Comparison of ENCODE assay signal across 22 cellular contexts in genomic region chr1:182770193-182770592, GRCh38. TPM values are rescaled to one million over a fixed set of nuclear protein-coding genes. Genes with fewer than 3 reads are reported as not detected.
DNase-seq lines count a peak whose midpoint lies in the region; ATAC-seq, FAIRE-seq and TF ChIP-seq lines count a peak whose summit lies in the region.
"Had no signal": no experiment of that assay in that cellular context is flagged by ENCODE, and none has a peak within 500 bp of the region (broad histone marks: within the 10 kb centered on the region; RNA-seq: fewer than 3 reads in every experiment).

No MANE protein-coding gene starts in this region.

- H3K4me1 Mint-ChIP-seq in HFFc6 (ENCODE audit: low read depth) = no peaks in the 10 kb centered on the region; the same call in 1 of the 2 replicates

- in situ Hi-C loops in HepG2 (cut with HindIII; ENCODE audit: extremely low pct_ligation_motif_present, low pct_unique_long_range_greater_than_20kb) = no loop called here

- ATAC-seq in HepG2 (no peak), left ventricle myocardium superior (peak; percentile 82), psoas muscle (peak; percentile 66 to 95 (median 80)), HG03159 (IDR thresholded peaks at IDR 0.05; ENCODE audit: unreplicated experiment) (no peak), HG03439 (IDR thresholded peaks at IDR 0.05; ENCODE audit: unreplicated experiment) (no peak), HG02970 (IDR thresholded peaks at IDR 0.05; ENCODE audit: low FRiP score, unreplicated experiment) (no peak)
- ATAC-seq: PC-3 had no signal

- no peak overlapping the region for H2AFZ ChIP-seq in HepG2 (ENCODE audit: low read length)
- H2AFZ ChIP-seq: GM23338 had no signal

- H3K36me3 ChIP-seq in liver (ENCODE audit: control insufficient read depth in 4 of 4, insufficient read depth in 3 of 4, low read depth in 1 of 4, low read length in 3 of 4) (no peaks in the 10 kb centered on the region), HepG2 (replicated peaks in 1 of 2; ENCODE audit: control insufficient read depth in 1 of 2, insufficient read depth in 2 of 2, low read length in 2 of 2) (no peaks in the 10 kb centered on the region), psoas muscle (ENCODE audit: insufficient read depth in 1 of 2, low read depth in 1 of 2) (no peaks in the 10 kb centered on the region)
- H3K36me3 ChIP-seq: SJSA1 had no signal

- H3K27ac Mint-ChIP-seq in HFFc6 = no peak overlapping the region
- H3K27ac Mint-ChIP-seq: GM23338 had no signal

- WGBS in liver = 70% methylated on average over 2 of the region's 2 CpGs
- 21% methylated on average over 2 of the region's 2 CpGs for WGBS in HepG2 (ENCODE audit: low lambda C conversion rate)
- WGBS in psoas muscle, 3 donors = 6 to 12% (median 9%) methylated on average over 2 of the region's 2 CpGs

- H3K4me3 Mint-ChIP-seq in HFFc6 = no peak overlapping the region
- H3K4me3 Mint-ChIP-seq: GM23338, H9 had no signal

- H3K9me3 ChIP-seq in liver (ENCODE audit: control insufficient read depth in 4 of 4, low read length in 3 of 4) (no peaks in the 10 kb centered on the region), HepG2 (ENCODE audit: low read length) (no peaks in the 10 kb centered on the region), psoas muscle (no peaks in the 10 kb centered on the region)
- H3K9me3 ChIP-seq: SJSA1 had no signal

- no peak for DNase-seq in HepG2 (ENCODE audit: low spot score)
- no peak for DNase-seq in left ventricle myocardium superior
- DNase-seq in psoas muscle = no peak
- DNase-seq in HFFc6 = no peak
- DNase-seq: Calu3, DMS153, H9, Karpas-422, MV-4-11, NCI-H1105 treated with DMSO at 0.1 percent for 48 hours, NCI-H2029, NCI-H446, NCI-H524 treated with DMSO at 0.1 percent for 48 hours, NCI-H774, PC-3 had no signal

- H3K79me2 ChIP-seq in HepG2 (ENCODE audit: insufficient read depth, low read length) = no peaks in the 10 kb centered on the region

- TF ChIP-seq RAD21 in liver (IDR thresholded peaks at IDR 0.05) (peak; percentile 12 to 23), HepG2 (CRISPR knock-in tag; IDR thresholded peaks at IDR 0.05) (no peak)

- H3K27me3 ChIP-seq in liver (ENCODE audit: control insufficient read depth in 4 of 4, insufficient read depth in 4 of 4, low read length in 3 of 4) (no peaks in the 10 kb centered on the region), HepG2 (ENCODE audit: control insufficient read depth in 1 of 2, insufficient read depth in 2 of 2, low read length in 2 of 2) (peaks cover 0 to 6% of the 10 kb centered on the region in 2 experiments; a peak in 1 of 5 replicates), psoas muscle (ENCODE audit: insufficient read depth in 3 of 3, low read length in 2 of 3) (no peaks in the 10 kb centered on the region)
- H3K27me3 ChIP-seq: SJSA1 had no signal

- H3K4me3 ChIP-seq in liver (ENCODE audit: low read depth in 1 of 3, low read length in 3 of 3) (no peak overlapping the region), HepG2 (replicated peaks in 1 of 3; ENCODE audit: insufficient read depth in 1 of 3, low read depth in 2 of 3, low read length in 3 of 3) (no peak overlapping the region), psoas muscle (no peak overlapping the region)
- H3K4me3 ChIP-seq: GM23338, SJSA1 had no signal

- TF ChIP-seq EP300 in HepG2 (IDR thresholded peaks at IDR 0.05; ENCODE audit: low read depth in 2 of 2, low read length in 2 of 2) (no peak), HepG2 (CRISPR knock-in tag; IDR thresholded peaks at IDR 0.05; ENCODE audit: borderline replicate concordance) (no peak)

- H4K20me1 ChIP-seq in HepG2 (ENCODE audit: insufficient read depth, low read length) = no peaks in the 10 kb centered on the region

- H3K27ac ChIP-seq in liver (ENCODE audit: low read depth in 1 of 2, low read length in 2 of 2) (peak overlapping the region in 1 of 2 donors; percentile 64), HepG2 (ENCODE audit: extremely low read length, insufficient read depth, low read length) (no peak overlapping the region), psoas muscle (peak overlapping the region; percentile 25)
- H3K27ac ChIP-seq: SJSA1 had no signal

- no peak overlapping the region for H3K4me2 ChIP-seq in HepG2 (ENCODE audit: low read depth, low read length)
- H3K4me2 ChIP-seq: GM23338 had no signal

- intact Hi-C loops in HepG2 (cut with micrococcal nuclease; ENCODE audit: unreplicated experiment) = no loop called here
- intact Hi-C loops in left ventricle myocardium superior (cut with micrococcal nuclease) = no loop called here
- intact Hi-C loops in psoas muscle (cut with DNase I) = no loop called here

- H3K9me3 Mint-ChIP-seq in HFFc6 = no peaks in the 10 kb centered on the region
- H3K9me3 Mint-ChIP-seq: GM23338, H9 had no signal

- H3K4me1 ChIP-seq in liver (ENCODE audit: control insufficient read depth in 4 of 4, insufficient read depth in 4 of 4, low read length in 3 of 4) (peaks cover 0 to 2% (median under 1%) of the 10 kb centered on the region in 4 donors), HepG2 (ENCODE audit: insufficient read depth, low read length) (no peaks in the 10 kb centered on the region), psoas muscle (peaks cover 14% of the 10 kb centered on the region)
- H3K4me1 ChIP-seq: SJSA1 had no signal

- no peak overlapping the region for H3K9ac ChIP-seq in liver (ENCODE audit: low read depth in 1 of 2, low read length in 2 of 2)
- H3K9ac ChIP-seq in HepG2 (ENCODE audit: insufficient read depth, low read depth, low read length) = no peak overlapping the region

- no peak for FAIRE-seq in HepG2 (lab: Jason Lieb, UNC)

- no peaks in the 10 kb centered on the region for H3K36me3 Mint-ChIP-seq in HFFc6 (ENCODE audit: low read depth)

- no peak for TF ChIP-seq POLR2A in HepG2 (IDR thresholded peaks at IDR 0.05; ENCODE audit: insufficient read depth in 1 of 2, low read depth in 2 of 2, low read length in 2 of 2)

- H3K27me3 Mint-ChIP-seq in HFFc6 (ENCODE audit: insufficient read depth) = peaks cover 20% of the 10 kb centered on the region

- TF ChIP-seq CTCF in liver (IDR thresholded peaks at IDR 0.05; ENCODE audit: low read depth, low read length, missing input control) (no peak), HepG2 (CRISPR knock-in tag; IDR thresholded peaks at IDR 0.05) (no peak), psoas muscle (IDR thresholded peaks at IDR 0.05) (no peak), HFFc6 (IDR thresholded peaks at IDR 0.05) (no peak)

- POLR2A ChIA-PET in HepG2 (lab: Yijun Ruan, JAX) = no interaction called here

- BruUV-seq in HepG2 (replicated peaks; lab: Mats Ljungman, UMichigan) = no TSS peak

- CTCF ChIA-PET in HepG2 (lab: Yijun Ruan, JAX; ENCODE audit: low intra/inter-chr PET ratio, low total read pairs) = no interaction called here

TF ChIP-seq in liver, 16 proteins besides CTCF, POLR2A, EP300 and RAD21 (continues in another document):
- TF ChIP-seq ATF3 (IDR thresholded peaks at IDR 0.05) = no peak
- TF ChIP-seq EGR1 (IDR thresholded peaks at IDR 0.05; ENCODE audit: low read depth in 2 of 2) = no peak
- TF ChIP-seq GABPA (IDR thresholded peaks at IDR 0.05 in 1 of 2, conservative IDR thresholded peaks at IDR 0.05 in 1 of 2) = no peak
- TF ChIP-seq JUND (IDR thresholded peaks at IDR 0.05) = no peak
- TF ChIP-seq FOXA1 (IDR thresholded peaks at IDR 0.05) = no peak
- peak; percentile 34 to 38 for TF ChIP-seq RXRA (IDR thresholded peaks at IDR 0.05)
- TF ChIP-seq NR2F2 (IDR thresholded peaks at IDR 0.05) = peak; percentile 79

TF ChIP-seq in HepG2, 621 proteins besides CTCF, POLR2A, EP300 and RAD21 (continues in another document):
- no peak for TF ChIP-seq KAT2B (IDR thresholded peaks at IDR 0.05; ENCODE audit: borderline replicate concordance, low read depth, low read length)
- TF ChIP-seq ZNF713 (CRISPR knock-in tag; IDR thresholded peaks at IDR 0.05) = no peak
- TF ChIP-seq SP140L (CRISPR knock-in tag; IDR thresholded peaks at IDR 0.05; ENCODE audit: borderline replicate concordance) = no peak
- TF ChIP-seq FOSL2 (CRISPR knock-in tag; IDR thresholded peaks at IDR 0.05) = no peak

RNA-seq across cellular contexts. Expression of gene NPL, which starts 19.4 kb away (rescaled TPM):
- 10 to 100 TPM; 17.2 to 47.3 TPM for total RNA-seq in liver
- 10 to 100 TPM in 1 of 2 donors, 1 to 10 TPM in 1; 8.5 to 14.7 TPM for polyA plus RNA-seq in liver
- 0.04 TPM in 1 of 2 replicates, not detected in the other for total RNA-seq in HepG2 (2016; rRNA removed; fragmentation: Illumina TruSeq; extraction: Trizol)
- total RNA-seq in HepG2 (2016; cell fraction: cytosol; rRNA removed; fragmentation: Illumina TruSeq; extraction: Trizol; ENCODE audit: low read depth) = not detected in 2 replicates
- 0.07 and 0.15 TPM in 2 replicates for total RNA-seq in HepG2 (2016; cell fraction: insoluble cytoplasmic fraction; rRNA removed; fragmentation: Illumina TruSeq; extraction: Trizol)
- not detected in 2 replicates for total RNA-seq in HepG2 (2016; cell fraction: membrane; rRNA removed; fragmentation: Illumina TruSeq; extraction: Trizol)
- total RNA-seq in HepG2 (2016; cell fraction: nucleus; rRNA removed; fragmentation: Illumina TruSeq; extraction: Trizol) = not detected in 2 replicates
- 0.03 and 0.07 TPM in 2 replicates for polyA plus RNA-seq in HepG2 (2011; rRNA removed)
- polyA plus RNA-seq in HepG2 (2011; cell fraction: cytosol; rRNA removed) = not detected in 2 replicates
- polyA plus RNA-seq in HepG2 (2011; cell fraction: nucleus; rRNA removed) = not detected in 2 replicates
- polyA plus RNA-seq in HepG2 (2012) = 0.05 TPM in 1 of 2 replicates, not detected in the other
- polyA plus RNA-seq in HepG2 (2016; cell fraction: cytosol; fragmentation: Illumina TruSeq; extraction: Trizol; ENCODE audit: low read depth) = not detected in 2 replicates
- 0.11 and 0.19 TPM in 2 replicates for polyA plus RNA-seq in HepG2 (2016; cell fraction: insoluble cytoplasmic fraction; fragmentation: Illumina TruSeq; extraction: Trizol; ENCODE audit: low read depth)
- polyA plus RNA-seq in HepG2 (2016; cell fraction: membrane; fragmentation: Illumina TruSeq; extraction: Trizol; ENCODE audit: low read depth) = not detected in 2 replicates
- polyA plus RNA-seq in HepG2 (2016; cell fraction: nucleus; fragmentation: Illumina TruSeq; extraction: Trizol; ENCODE audit: insufficient read depth, low read depth) = not detected in 2 replicates
- polyA minus RNA-seq in HepG2 (2011; rRNA and poly(A)+ RNA removed; ENCODE audit: low replicate concordance) = 4.7 TPM in 1 of 2 replicates, not detected in the other
- polyA minus RNA-seq in HepG2 (2011; cell fraction: cytosol; rRNA and poly(A)+ RNA removed) = not detected in 2 replicates
- not detected in 2 replicates for polyA minus RNA-seq in HepG2 (2011; cell fraction: nucleus; rRNA and poly(A)+ RNA removed)
- total RNA-seq in left ventricle myocardium superior = 3.9 TPM
- total RNA-seq in psoas muscle = 1 to 10 TPM; 2.9 to 6.7 (median 5.5) TPM
- 1 to 10 TPM; 2.2 to 4.3 (median 2.7) TPM for polyA plus RNA-seq in psoas muscle
- total RNA-seq in HFFc6 (2021; fragmentation: NEBNext Ultra II Directional; extraction: Animal tissue kit (Norgen Biotek cat#: 25700)) = 1 to 10 TPM; 1.2 to 2.0 (median 1.5) TPM
- total RNA-seq: G401, PC-3 had no signal

Comparison
In these comparisons a context has a peak if more than half of its experiments do, and no peak if none do; other contexts are left out.
1. ATAC-seq: peak in left ventricle myocardium superior (single experiment) and psoas muscle (4 of 4); none in HepG2 (single experiment), HG03159 (single experiment), HG03439 (single experiment) and HG02970 (single experiment).